ENCODE assay signal across 8 cellular contexts in genomic region chr4:185396724-185397402, GRCh38. TPM values are rescaled to one million over a fixed set of nuclear protein-coding genes. Genes with fewer than 3 reads are reported as not detected.
DNase-seq lines count a peak whose midpoint lies in the region; ATAC-seq and TF ChIP-seq lines count a peak whose summit lies in the region.

A gene with protein sequence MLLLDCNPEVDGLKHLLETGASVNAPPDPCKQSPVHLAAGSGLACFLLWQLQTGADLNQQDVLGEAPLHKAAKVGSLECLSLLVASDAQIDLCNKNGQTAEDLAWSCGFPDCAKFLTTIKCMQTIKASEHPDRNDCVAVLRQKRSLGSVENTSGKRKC (plus strand): TSS chr4:185396841. CDS start chr4:185396924, 83 bp downstream.

- no peak for TF ChIP-seq RAD21 in HCT116 (IDR thresholded peaks at IDR 0.05; ENCODE audit: low read depth)

- peak; percentile 15 for ATAC-seq in HCT116
- ATAC-seq in GM18511 (IDR thresholded peaks at IDR 0.05; ENCODE audit: unreplicated experiment), result no peak

- TF ChIP-seq POLR2A in HCT116 (IDR thresholded peaks at IDR 0.05; ENCODE audit: borderline replicate concordance, extremely low read depth, insufficient read depth, insufficient read length), result no peak
- TF ChIP-seq POLR2A in stomach (IDR thresholded peaks at IDR 0.05), result peak in 1 of 4 donors; percentile 78

- TF ChIP-seq CTCF in HCT116 (IDR thresholded peaks at IDR 0.05 in 2 of 3, conservative IDR thresholded peaks at IDR 0.05 in 1 of 3; ENCODE audit: borderline replicate concordance in 1 of 3, insufficient read depth in 1 of 3, low read depth in 2 of 3, low read length in 2 of 3) (no peak), OCI-LY7 (conservative IDR thresholded peaks at IDR 0.05; ENCODE audit: low read length) (no peak), stomach (IDR thresholded peaks at IDR 0.05) (no peak)

- peaks cover 6 to 24% of the 10 kb centered on the region in 2 donors for H3K36me3 Mint-ChIP-seq in CD4-positive, alpha-beta memory T cell

- H3K27ac ChIP-seq in CD4-positive, alpha-beta memory T cell (ENCODE audit: low read depth, low read length), result peak within 1 kb of the TSS; percentile 99
- peak within 1 kb of the TSS; percentile 90 for H3K27ac ChIP-seq in HCT116 (ENCODE audit: low read depth, low read length)
- H3K27ac ChIP-seq in OCI-LY7 (ENCODE audit: low read depth, low read length, poor library complexity, severe bottlenecking), result peak within 1 kb of the TSS; percentile 70
- peak within 1 kb of the TSS; percentile 99 for H3K27ac ChIP-seq in stomach

- CTCF ChIA-PET in CD4-positive, alpha-beta memory T cell (lab: Charles Lee; ENCODE audit: partially characterized antibody), result interaction anchor here (1.9 kb wide), 1 partner anchor 29 kb away, joined by 10 read pairs; the partner anchor contains the start of gene UFSP2
- CTCF ChIA-PET in HCT116 (lab: Charles Lee) (interaction anchor here (1.0 kb wide), 1 partner anchor 392 kb away, joined by 3 read pairs; no protein-coding TSS in a partner anchor), OCI-LY7 (lab: Charles Lee; ENCODE audit: unreplicated experiment) (interaction anchor here (0.6 kb wide), 1 partner anchor 77 kb away, joined by 3 read pairs; no protein-coding TSS in a partner anchor)

- peak within 1 kb of the TSS; percentile 91 to 99 for H3K4me3 ChIP-seq in CD4-positive, alpha-beta memory T cell (ENCODE audit: low read length in 2 of 2)
- H3K4me3 ChIP-seq in HCT116 (replicated peaks in 1 of 2; ENCODE audit: low read depth in 1 of 2, low read length in 2 of 2) (peak within 1 kb of the TSS; percentile 57 to 61), OCI-LY7 (ENCODE audit: low read depth, low read length, poor library complexity, severe bottlenecking) (peak within 1 kb of the TSS; percentile 75), stomach (peak within 1 kb of the TSS; percentile 55 to 90 (median 78))

- peaks cover 11 to 22% (median 18%) of the 10 kb centered on the region in 4 donors for H3K4me1 Mint-ChIP-seq in CD4-positive, alpha-beta memory T cell

- RAD21 ChIA-PET in HCT116 (lab: Charles Lee; ENCODE audit: low non-redundant PET in 1 of 2, low total read pairs in 2 of 2, uncharacterized antibody in 2 of 2, unreplicated experiment in 2 of 2), result no interaction called here

- no peaks in the 10 kb centered on the region for H4K20me1 ChIP-seq in HCT116 (ENCODE audit: insufficient read depth)
- H4K20me1 ChIP-seq in OCI-LY7 (ENCODE audit: insufficient read depth, low read length), result no peaks in the 10 kb centered on the region

- peaks cover 5% of the 10 kb centered on the region for H3K36me3 ChIP-seq in CD4-positive, alpha-beta memory T cell (ENCODE audit: insufficient read depth, low read length)
- peaks cover 7 to 12% of the 10 kb centered on the region in 2 experiments; a peak in 2 of 4 replicates for H3K36me3 ChIP-seq in HCT116 (ENCODE audit: control insufficient read depth in 1 of 2, insufficient read depth in 2 of 2, low read length in 2 of 2)
- peaks cover 31% of the 10 kb centered on the region for H3K36me3 ChIP-seq in OCI-LY7 (ENCODE audit: insufficient read depth, low read length)
- H3K36me3 ChIP-seq in stomach, result peaks cover 0 to 32% (median 28%) of the 10 kb centered on the region in 4 donors

- TF ChIP-seq EP300 in stomach (IDR thresholded peaks at IDR 0.05), result no peak

- H3K79me2 ChIP-seq in HCT116 (ENCODE audit: insufficient read depth, low read length) (no peaks in the 10 kb centered on the region), OCI-LY7 (ENCODE audit: insufficient read depth, low read depth, low read length) (peaks cover 6% of the 10 kb centered on the region; the same call in 1 of the 2 replicates)

- H3K27me3 Mint-ChIP-seq in CD4-positive, alpha-beta memory T cell, result no peaks in the 10 kb centered on the region

- H3K9me2 ChIP-seq in HCT116 (ENCODE audit: insufficient read depth) (no peaks in the 10 kb centered on the region), OCI-LY7 (ENCODE audit: insufficient read depth, low read length) (no peaks in the 10 kb centered on the region)

- peak within 1 kb of the TSS; percentile 92 to 100 (median 99) for H3K27ac Mint-ChIP-seq in CD4-positive, alpha-beta memory T cell

- no peaks in the 10 kb centered on the region for H3K27me3 ChIP-seq in CD4-positive, alpha-beta memory T cell (ENCODE audit: insufficient read depth, low read length)
- no peaks in the 10 kb centered on the region for H3K27me3 ChIP-seq in HCT116 (ENCODE audit: insufficient read depth, low read length)
- no peaks in the 10 kb centered on the region for H3K27me3 ChIP-seq in stomach

- no TSS peak for BruUV-seq in HCT116 (replicated peaks; lab: Mats Ljungman, UMichigan)
- no TSS peak for BruUV-seq in OCI-LY7 (replicated peaks; lab: Mats Ljungman, UMichigan)

- intact Hi-C loops in CD4-positive, alpha-beta memory T cell (cut with micrococcal nuclease), result loop anchor here (1.0 to 10.0 kb wide), 9 partner anchors 28 to 1740 kb away; partner anchors contain the start of genes ACSL1, CCDC110, CENPU and CYP4V2
- intact Hi-C loops in HCT116 (cut with micrococcal nuclease), result loop anchor here (2.0 to 5.0 kb wide), 2 partner anchors 195 to 200 kb away; partner anchors contain the start of gene CFAP97
- intact Hi-C loops in OCI-LY7 (cut with micrococcal nuclease; ENCODE audit: unreplicated experiment), result loop anchor here (1.0 to 10.0 kb wide), 5 partner anchors 74 to 582 kb away; partner anchors contain the start of genes CCDC110 and SNX25
- intact Hi-C loops in stomach (cut with DNase I; ENCODE audit: low total_unique reads), result loop anchor here (10.0 kb wide), 1 partner anchor 182 kb away; no protein-coding TSS in a partner anchor

- in situ Hi-C loops in ACHN (cut with HindIII; ENCODE audit: low pct_ligation_motif_present, low pct_unique_long_range_greater_than_20kb, low sequenced_read_pairs), result no loop called here

- peak in 1 of 5 donors; percentile 39 for DNase-seq in CD4-positive, alpha-beta memory T cell
- DNase-seq in HCT116 (ENCODE audit: low read depth, low spot score) (no peak), OCI-LY7 (ENCODE audit: low spot score) (no peak), cerebellum (ENCODE audit: low spot score) (no peak), left kidney (ENCODE audit: low read depth, low spot score) (peak; percentile 92), stomach (peak; percentile 69), ACHN (no peak)

- H3K9me3 ChIP-seq in CD4-positive, alpha-beta memory T cell (ENCODE audit: control insufficient read depth in 1 of 2, low read length in 2 of 2), result no peaks in the 10 kb centered on the region
- H3K9me3 ChIP-seq in HCT116 (ENCODE audit: control insufficient read depth in 1 of 2, insufficient read depth in 1 of 2, low read depth in 1 of 2, low read length in 2 of 2), result no peaks in the 10 kb centered on the region
- H3K9me3 ChIP-seq in OCI-LY7 (ENCODE audit: low read length), result no peaks in the 10 kb centered on the region
- H3K9me3 ChIP-seq in stomach, result no peaks in the 10 kb centered on the region

- H3K4me2 ChIP-seq in HCT116 (ENCODE audit: low read length) (peak within 1 kb of the TSS; percentile 86), OCI-LY7 (ENCODE audit: low read length) (peak within 1 kb of the TSS; percentile 76)

- H3K9ac ChIP-seq in HCT116 (ENCODE audit: low read length), result peak within 1 kb of the TSS; percentile 75

- peak within 1 kb of the TSS; percentile 88 to 99 (median 95) for H3K4me3 Mint-ChIP-seq in CD4-positive, alpha-beta memory T cell

- no peaks in the 10 kb centered on the region for H3K9me3 Mint-ChIP-seq in CD4-positive, alpha-beta memory T cell

- POLR2A ChIA-PET in CD4-positive, alpha-beta memory T cell (lab: Charles Lee; ENCODE audit: partially characterized antibody), result interaction anchor here (0.7 to 5.9 kb wide), 22 partner anchors 8 to 922 kb away, joined by 3 to 94 read pairs (median 4); partner anchors contain the start of genes CASP3, CCDC110, CENPU and CFAP97
- POLR2A ChIA-PET in HCT116 (lab: Charles Lee), result interaction anchor here (0.7 to 1.6 kb wide), 4 partner anchors 13 to 202 kb away, joined by 3 to 4 read pairs (median 4); partner anchors contain the start of gene UFSP2
- POLR2A ChIA-PET in OCI-LY7 (lab: Charles Lee), result interaction anchor here (0.6 to 4.6 kb wide), 11 partner anchors 9 to 1520 kb away, joined by 3 to 33 read pairs (median 3); partner anchors contain the start of gene UFSP2

- 6 to 11% (median 7%) methylated on average over 23 to 38 of the region's 38 CpGs for WGBS in stomach, 5 donors

- H3K4me1 ChIP-seq in CD4-positive, alpha-beta memory T cell (ENCODE audit: insufficient read depth, low read length), result peaks cover 18% of the 10 kb centered on the region
- peaks cover 11 to 29% of the 10 kb centered on the region in 2 experiments for H3K4me1 ChIP-seq in HCT116 (ENCODE audit: control insufficient read depth in 1 of 2, insufficient read depth in 2 of 2, low read length in 2 of 2)
- peaks cover 58% of the 10 kb centered on the region for H3K4me1 ChIP-seq in OCI-LY7 (ENCODE audit: insufficient read depth, low read length, poor library complexity, severe bottlenecking)
- peaks cover 14 to 60% (median 34%) of the 10 kb centered on the region in 4 donors for H3K4me1 ChIP-seq in stomach

- peak within 1 kb of the TSS; percentile 5 for H2AFZ ChIP-seq in HCT116 (ENCODE audit: low read depth, low read length, poor library complexity, severe bottlenecking)
- peak within 1 kb of the TSS; percentile 55 for H2AFZ ChIP-seq in OCI-LY7 (ENCODE audit: low read length)

TF ChIP-seq in HCT116, 20 proteins besides CTCF, POLR2A, EP300 and RAD21:
- TF ChIP-seq ZFX (IDR thresholded peaks at IDR 0.05) (no peak), POLR2AphosphoS5 (IDR thresholded peaks at IDR 0.05; ENCODE audit: low read depth, low read length) (peak; percentile 91), CBX3 (IDR thresholded peaks at IDR 0.05; ENCODE audit: low read depth) (0 out of 2 replicates have a peak, but pooled peaks have one; percentile 7), SRF (IDR thresholded peaks at IDR 0.05; ENCODE audit: low read depth) (peak; percentile 21; the same call in 1 of the 2 replicates), ELF1 (IDR thresholded peaks at IDR 0.05; ENCODE audit: borderline replicate concordance, low read depth) (0 out of 2 replicates have a peak, but pooled peaks have one; percentile 30), SIN3A (IDR thresholded peaks at IDR 0.05; ENCODE audit: low read depth) (peak; percentile 99)
- TF ChIP-seq, protein P1, sequence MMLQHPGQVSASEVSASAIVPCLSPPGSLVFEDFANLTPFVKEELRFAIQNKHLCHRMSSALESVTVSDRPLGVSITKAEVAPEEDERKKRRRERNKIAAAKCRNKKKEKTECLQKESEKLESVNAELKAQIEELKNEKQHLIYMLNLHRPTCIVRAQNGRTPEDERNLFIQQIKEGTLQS (IDR thresholded peaks at IDR 0.05), result no peak

RNA-seq across cellular contexts. Expression of the gene that starts here (rescaled TPM):
- 1 to 10 TPM; 5.9 to 6.6 TPM for total RNA-seq in CD4-positive, alpha-beta memory T cell
- 10 to 100 TPM in 1 of 2 donors, 1 to 10 TPM in 1; 9.5 to 10.2 TPM for polyA plus RNA-seq in CD4-positive, alpha-beta memory T cell
- total RNA-seq in HCT116 (2021; ENCODE audit: unreplicated experiment) (29.9 TPM), OCI-LY7 (2022) (6.4 and 14.1 TPM in 2 replicates), cerebellum (14.2 TPM), stomach (10 to 100 TPM in 2 of 5 donors, 1 to 10 TPM in 3; 1.2 to 21.0 (median 8.1) TPM)
- 90.0 and 122 TPM in 2 replicates for polyA plus RNA-seq in HCT116 (2012)
- total RNA-seq in OCI-LY7 (2014; rRNA removed; shearing (Covaris generic)), result 3.8 and 6.3 TPM in 2 replicates
- polyA plus RNA-seq in stomach, result 10 to 100 TPM; 13.3 to 21.7 (median 18.6) TPM

Comparison
In these comparisons a context has a peak if more than half of its experiments do, and no peak if none do; other contexts are left out.
1. DNase-seq: peak in left kidney (single experiment) and stomach (single experiment); none in HCT116 (single experiment), OCI-LY7 (single experiment), cerebellum (single experiment) and ACHN (single experiment).
2. Peak in every context shown above with its lines, with median percentiles within 50 percentile points of each other: H3K27ac ChIP-seq and H3K4me3 ChIP-seq.